ENCODE assay signal across 1 cellular context in genomic region chr5:126506079-126506478, GRCh38.
TF ChIP-seq lines count a peak whose summit lies in the region.

No MANE protein-coding gene starts in this region.

TF ChIP-seq in K562, 482 proteins besides CTCF, POLR2A, EP300 and RAD21 (continued from another document):
- TF ChIP-seq ARID4B (CRISPR knock-in tag; IDR thresholded peaks at IDR 0.05): no peak
- TF ChIP-seq ZNF217 (CRISPR knock-in tag; IDR thresholded peaks at IDR 0.05): no peak
- TF ChIP-seq, protein P1, sequence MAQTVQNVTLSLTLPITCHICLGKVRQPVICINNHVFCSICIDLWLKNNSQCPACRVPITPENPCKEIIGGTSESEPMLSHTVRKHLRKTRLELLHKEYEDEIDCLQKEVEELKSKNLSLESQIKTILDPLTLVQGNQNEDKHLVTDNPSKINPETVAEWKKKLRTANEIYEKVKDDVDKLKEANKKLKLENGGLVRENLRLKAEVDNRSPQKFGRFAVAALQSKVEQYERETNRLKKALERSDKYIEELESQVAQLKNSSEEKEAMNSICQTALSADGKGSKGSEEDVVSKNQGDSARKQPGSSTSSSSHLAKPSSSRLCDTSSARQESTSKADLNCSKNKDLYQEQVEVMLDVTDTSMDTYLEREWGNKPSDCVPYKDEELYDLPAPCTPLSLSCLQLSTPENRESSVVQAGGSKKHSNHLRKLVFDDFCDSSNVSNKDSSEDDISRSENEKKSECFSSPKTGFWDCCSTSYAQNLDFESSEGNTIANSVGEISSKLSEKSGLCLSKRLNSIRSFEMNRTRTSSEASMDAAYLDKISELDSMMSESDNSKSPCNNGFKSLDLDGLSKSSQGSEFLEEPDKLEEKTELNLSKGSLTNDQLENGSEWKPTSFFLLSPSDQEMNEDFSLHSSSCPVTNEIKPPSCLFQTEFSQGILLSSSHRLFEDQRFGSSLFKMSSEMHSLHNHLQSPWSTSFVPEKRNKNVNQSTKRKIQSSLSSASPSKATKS (CRISPR knock-in tag; IDR thresholded peaks at IDR 0.05): no peak
- TF ChIP-seq RHOXF2B (CRISPR knock-in tag; conservative IDR thresholded peaks at IDR 0.05): no peak
- TF ChIP-seq ZNF324 (CRISPR knock-in tag; IDR thresholded peaks at IDR 0.05): no peak
